In genomic region chr19:57823608-57824007, GRCh38 we compare ENCODE assay signal across 8 cellular contexts. TPM values are rescaled to one million over a fixed set of nuclear protein-coding genes. Genes with fewer than 3 reads are reported as not detected.
DNase-seq lines count a peak whose midpoint lies in the region; ATAC-seq and TF ChIP-seq lines count a peak whose summit lies in the region.
"Not testable (repeated sequence)": the region's sequence is repeated elsewhere in the genome, so short reads cannot be mapped to it uniquely, and the experiment has no call there.

No MANE protein-coding gene starts in this region.

- H3K27me3 ChIP-seq in GM23248 (replicated peaks; ENCODE audit: insufficient read depth); Loucy (ENCODE audit: insufficient read depth, low read length, poor library complexity, severe bottlenecking); hepatocyte: not testable (repeated sequence)

- DNase-seq in GM23248; activated CD4-positive, alpha-beta memory T cell treated with anti-CD3 and anti-CD28 coated beads for 36 hours; activated naive CD8-positive, alpha-beta T cell treated with anti-CD3 and anti-CD28 coated beads, Interleukin-2, amount 50 U/mL, for 24 hours; hepatocyte (ENCODE audit: low spot score); progenitor cell of endocrine pancreas (ENCODE audit: low spot score, unreplicated experiment); type B pancreatic cell (ENCODE audit: extremely low spot score, unreplicated experiment): not testable (repeated sequence)

- not testable (repeated sequence) for H3K36me3 ChIP-seq in GM23248 (ENCODE audit: low read depth); Loucy (ENCODE audit: insufficient read depth, low read length); hepatocyte (replicated peaks; ENCODE audit: insufficient read depth, low read depth)

- H3K9me2 ChIP-seq in GM23248 (ENCODE audit: insufficient read depth); Loucy (replicated peaks; ENCODE audit: low read depth, low read length); hepatocyte (replicated peaks; ENCODE audit: insufficient read depth): not testable (repeated sequence)

- intact Hi-C loops in activated CD4-positive, alpha-beta memory T cell treated with anti-CD3 and anti-CD28 coated beads for 36 hours (cut with micrococcal nuclease): not testable (repeated sequence)

- H3K4me3 Mint-ChIP-seq in activated CD4-positive, alpha-beta memory T cell treated with anti-CD3 and anti-CD28 coated beads for 36 hours: not testable (repeated sequence)
- H3K4me3 Mint-ChIP-seq in activated naive CD8-positive, alpha-beta T cell treated with anti-CD3 and anti-CD28 coated beads, Interleukin-2, amount 50 U/mL, for 24 hours: peak overlapping the region; percentile 34
- peak overlapping the region; percentile 55 for H3K4me3 Mint-ChIP-seq in progenitor cell of endocrine pancreas (ENCODE audit: low read depth)
- H3K4me3 Mint-ChIP-seq in type B pancreatic cell: peak overlapping the region; percentile 18

- H3F3A ChIP-seq in GM23248 (ENCODE audit: insufficient read depth); Loucy (ENCODE audit: low read depth): not testable (repeated sequence)

- not testable (repeated sequence) for H3K27me3 Mint-ChIP-seq in activated CD4-positive, alpha-beta memory T cell treated with anti-CD3 and anti-CD28 coated beads for 36 hours; activated naive CD8-positive, alpha-beta T cell treated with anti-CD3 and anti-CD28 coated beads, Interleukin-2, amount 50 U/mL, for 24 hours; progenitor cell of endocrine pancreas; type B pancreatic cell

- H3K4me1 ChIP-seq in GM23248 (ENCODE audit: insufficient read depth): not testable (repeated sequence)
- H3K4me1 ChIP-seq in Loucy (ENCODE audit: insufficient read depth, low read length, poor library complexity, severe bottlenecking): peaks cover 21% of the 10 kb centered on the region
- H3K4me1 ChIP-seq in hepatocyte (ENCODE audit: insufficient read depth): peaks cover 38% of the 10 kb centered on the region

- peaks cover 95% of the 10 kb centered on the region for H3K79me2 ChIP-seq in GM23248 (ENCODE audit: insufficient read depth)
- H3K79me2 ChIP-seq in Loucy (ENCODE audit: insufficient read depth, low read length): peaks cover 55% of the 10 kb centered on the region
- peaks cover 88% of the 10 kb centered on the region for H3K79me2 ChIP-seq in hepatocyte

- H4K20me1 ChIP-seq in GM23248 (ENCODE audit: insufficient read depth); Loucy (ENCODE audit: insufficient read depth, low read length, poor library complexity, severe bottlenecking); hepatocyte (ENCODE audit: insufficient read depth, poor library complexity, severe bottlenecking): not testable (repeated sequence)

- CTCF ChIA-PET in activated CD4-positive, alpha-beta memory T cell treated with anti-CD3 and anti-CD28 coated beads for 36 hours (lab: Charles Lee): not testable (repeated sequence)

- peaks cover 43% of the 10 kb centered on the region for H3K36me3 Mint-ChIP-seq in activated CD4-positive, alpha-beta memory T cell treated with anti-CD3 and anti-CD28 coated beads for 36 hours
- H3K36me3 Mint-ChIP-seq in activated naive CD8-positive, alpha-beta T cell treated with anti-CD3 and anti-CD28 coated beads, Interleukin-2, amount 50 U/mL, for 24 hours (ENCODE audit: low read depth): peaks cover 60% of the 10 kb centered on the region
- H3K36me3 Mint-ChIP-seq in progenitor cell of endocrine pancreas (ENCODE audit: insufficient read depth) (peaks cover 21% of the 10 kb centered on the region), type B pancreatic cell (peaks cover 42% of the 10 kb centered on the region)

- H2AFZ ChIP-seq in GM23248; Loucy (ENCODE audit: low read length); hepatocyte: not testable (repeated sequence)

- not testable (repeated sequence) for H3K9me3 ChIP-seq in GM23248 (ENCODE audit: low read depth); Loucy (ENCODE audit: insufficient read depth, low read depth, low read length); hepatocyte (ENCODE audit: low read depth)

- H3K4me3 ChIP-seq in GM23248; Loucy (ENCODE audit: low read length, poor library complexity, severe bottlenecking); hepatocyte: not testable (repeated sequence)

- H3K27ac Mint-ChIP-seq in activated CD4-positive, alpha-beta memory T cell treated with anti-CD3 and anti-CD28 coated beads for 36 hours: peak overlapping the region; percentile 11
- H3K27ac Mint-ChIP-seq in activated naive CD8-positive, alpha-beta T cell treated with anti-CD3 and anti-CD28 coated beads, Interleukin-2, amount 50 U/mL, for 24 hours: peak overlapping the region; percentile 62
- H3K27ac Mint-ChIP-seq in progenitor cell of endocrine pancreas: peak overlapping the region; percentile 96
- H3K27ac Mint-ChIP-seq in type B pancreatic cell: not testable (repeated sequence)

- POLR2A ChIA-PET in activated CD4-positive, alpha-beta memory T cell treated with anti-CD3 and anti-CD28 coated beads for 36 hours (lab: Charles Lee): not testable (repeated sequence)

- peak overlapping the region; percentile 86 for H3K27ac ChIP-seq in 22Rv1
- 0 out of 2 replicates have a peak overlapping the region, but pooled peaks have one; percentile 7 for H3K27ac ChIP-seq in GM23248
- H3K27ac ChIP-seq in hepatocyte: peak overlapping the region; percentile 64

- not testable (repeated sequence) for H3K4me2 ChIP-seq in GM23248 (ENCODE audit: unreplicated experiment)
- H3K4me2 ChIP-seq in Loucy (ENCODE audit: low read depth, low read length, poor library complexity, severe bottlenecking) (peak overlapping the region; percentile 48), hepatocyte (peak overlapping the region; percentile 62)

- not testable (repeated sequence) for H3K9ac ChIP-seq in GM23248; Loucy (ENCODE audit: low read depth, low read length, poor library complexity, severe bottlenecking)

- not testable (repeated sequence) for TF ChIP-seq CTCF in 22Rv1 (IDR thresholded peaks at IDR 0.05); Loucy (conservative IDR thresholded peaks at IDR 0.05; ENCODE audit: low read length); hepatocyte (IDR thresholded peaks at IDR 0.05; ENCODE audit: poor library complexity); progenitor cell of endocrine pancreas (IDR thresholded peaks at IDR 0.05; ENCODE audit: unreplicated experiment); type B pancreatic cell (conservative IDR thresholded peaks at IDR 0.05)

- in situ Hi-C loops in GM23248 (cut with MboI): not testable (repeated sequence)

- ATAC-seq in activated naive CD8-positive, alpha-beta T cell treated with anti-CD3 and anti-CD28 coated beads, Interleukin-2, amount 50 U/mL, for 24 hours: not testable (repeated sequence)

- H3K4me1 Mint-ChIP-seq in activated CD4-positive, alpha-beta memory T cell treated with anti-CD3 and anti-CD28 coated beads for 36 hours (ENCODE audit: low read depth): peaks cover 41% of the 10 kb centered on the region
- peaks cover 59% of the 10 kb centered on the region for H3K4me1 Mint-ChIP-seq in activated naive CD8-positive, alpha-beta T cell treated with anti-CD3 and anti-CD28 coated beads, Interleukin-2, amount 50 U/mL, for 24 hours
- peaks cover 58% of the 10 kb centered on the region for H3K4me1 Mint-ChIP-seq in progenitor cell of endocrine pancreas (ENCODE audit: low read depth)
- peaks cover 42% of the 10 kb centered on the region for H3K4me1 Mint-ChIP-seq in type B pancreatic cell (ENCODE audit: unreplicated experiment)

- 85 to 94% methylated on average over 4 of the region's 4 CpGs for WGBS in GM23248 (ENCODE audit: low coverage in 1 of 2, low lambda C conversion rate in 2 of 2, missing lambda C conversion rate in 2 of 2), 2 experiments
- WGBS in hepatocyte (ENCODE audit: low lambda C conversion rate, missing lambda C conversion rate): 52% methylated on average over 4 of the region's 4 CpGs

- H3K9me3 Mint-ChIP-seq in activated CD4-positive, alpha-beta memory T cell treated with anti-CD3 and anti-CD28 coated beads for 36 hours; activated naive CD8-positive, alpha-beta T cell treated with anti-CD3 and anti-CD28 coated beads, Interleukin-2, amount 50 U/mL, for 24 hours; progenitor cell of endocrine pancreas (ENCODE audit: low read depth); type B pancreatic cell: not testable (repeated sequence)

RNA-seq across cellular contexts. Expression of gene ZNF587B, which starts 6.5 kb away (rescaled TPM):
- total RNA-seq in GM23248 (2014; rRNA removed; shearing (Covaris generic)): 10.1 and 14.0 TPM in 2 replicates
- polyA plus RNA-seq in GM23248 (2016; fragmentation: Nextera tagmentation; extraction: Ambion mirVana) (5.1 TPM in 2 replicates), hepatocyte (1.8 and 6.4 TPM in 2 replicates)
- total RNA-seq in activated CD4-positive, alpha-beta memory T cell treated with anti-CD3 and anti-CD28 coated beads for 36 hours: 10 to 100 TPM; 14.2 to 15.2 TPM
- total RNA-seq in hepatocyte (13.9 and 16.8 TPM in 2 replicates), progenitor cell of endocrine pancreas (24.9 and 29.8 TPM in 2 replicates), type B pancreatic cell (ENCODE audit: low replicate concordance) (20.9 and 25.5 TPM in 2 replicates)

RNA-seq across cellular contexts. Expression of gene ZNF552, which starts 8.9 kb away (rescaled TPM):
- total RNA-seq in GM23248 (2014; rRNA removed; shearing (Covaris generic)): 2.9 and 4.3 TPM in 2 replicates
- polyA plus RNA-seq in GM23248 (2016; fragmentation: Nextera tagmentation; extraction: Ambion mirVana) (2.7 and 3.2 TPM in 2 replicates), hepatocyte (12.9 and 13.7 TPM in 2 replicates)
- total RNA-seq in activated CD4-positive, alpha-beta memory T cell treated with anti-CD3 and anti-CD28 coated beads for 36 hours: 1 to 10 TPM; 4.8 to 6.1 TPM
- total RNA-seq in hepatocyte (25.9 and 26.7 TPM in 2 replicates), progenitor cell of endocrine pancreas (27.2 and 27.9 TPM in 2 replicates), type B pancreatic cell (ENCODE audit: low replicate concordance) (19.0 and 30.4 TPM in 2 replicates)

RNA-seq across cellular contexts. Expression of gene ZNF587, which starts 26.1 kb away (rescaled TPM):
- total RNA-seq in GM23248 (2014; rRNA removed; shearing (Covaris generic)): 10.0 and 14.3 TPM in 2 replicates
- polyA plus RNA-seq in GM23248 (2016; fragmentation: Nextera tagmentation; extraction: Ambion mirVana): 6.9 and 8.0 TPM in 2 replicates
- 10 to 100 TPM; 20.9 to 23.9 TPM for total RNA-seq in activated CD4-positive, alpha-beta memory T cell treated with anti-CD3 and anti-CD28 coated beads for 36 hours
- total RNA-seq in hepatocyte: 36.8 and 60.5 TPM in 2 replicates
- polyA plus RNA-seq in hepatocyte: 8.8 and 11.5 TPM in 2 replicates
- total RNA-seq in progenitor cell of endocrine pancreas: 88.4 and 93.7 TPM in 2 replicates
- total RNA-seq in type B pancreatic cell (ENCODE audit: low replicate concordance): 48.2 and 61.3 TPM in 2 replicates

RNA-seq across cellular contexts. Expression of gene ZNF586, which starts 54.1 kb away (rescaled TPM):
- total RNA-seq in GM23248 (2014; rRNA removed; shearing (Covaris generic)): 8.1 and 20.6 TPM in 2 replicates
- 5.1 and 5.8 TPM in 2 replicates for polyA plus RNA-seq in GM23248 (2016; fragmentation: Nextera tagmentation; extraction: Ambion mirVana)
- 10 to 100 TPM; 11.5 to 11.7 TPM for total RNA-seq in activated CD4-positive, alpha-beta memory T cell treated with anti-CD3 and anti-CD28 coated beads for 36 hours
- 11.4 and 22.5 TPM in 2 replicates for total RNA-seq in hepatocyte
- 8.0 and 11.2 TPM in 2 replicates for polyA plus RNA-seq in hepatocyte
- 33.1 and 33.2 TPM in 2 replicates for total RNA-seq in progenitor cell of endocrine pancreas
- total RNA-seq in type B pancreatic cell (ENCODE audit: low replicate concordance): 19.6 and 25.3 TPM in 2 replicates

Comparison
In these comparisons a context has a peak if more than half of its experiments do, and no peak if none do; other contexts are left out.
1. H3K27ac ChIP-seq: peak in every context shown above with its lines; median percentile 86 in 22Rv1; 64 in hepatocyte; 7 in GM23248.